Comparison of ENCODE assay signal across 8 cellular contexts in genomic region chr2:219684721-219685689, GRCh38. TPM values are rescaled to one million over a fixed set of nuclear protein-coding genes. Genes with fewer than 3 reads are reported as not detected.
DNase-seq lines count a peak whose midpoint lies in the region; ATAC-seq, FAIRE-seq and TF ChIP-seq lines count a peak whose summit lies in the region.

No MANE protein-coding gene starts in this region.

- intact Hi-C loops in lower lobe of right lung (cut with DNase I), result no loop called here

- no peaks in the 10 kb centered on the region for H3K9me3 ChIP-seq in lower lobe of right lung

- peaks cover 6% of the 10 kb centered on the region for H3K27me3 ChIP-seq in lower lobe of right lung (ENCODE audit: low read depth)

- H3K9me3 Mint-ChIP-seq in chondrocyte (ENCODE audit: low read depth), result no peaks in the 10 kb centered on the region

- peak; percentile 79 for DNase-seq in H4 (ENCODE audit: low spot score)
- DNase-seq in LoVo (ENCODE audit: low spot score), result peak; percentile 91
- peak in 3 of 5 experiments; percentile 7 to 28 (median 22) for DNase-seq in T-helper 2 cell
- DNase-seq in chondrocyte (ENCODE audit: low spot score), result no peak
- DNase-seq in lower lobe of right lung, result peak; percentile 78
- peak; percentile 2 for DNase-seq in stimulated activated CD8-positive, alpha-beta memory T cell treated with anti-CD3 and anti-CD28 coated beads, Interleukin-7, amount 100 ng/mL, for 24 hours (ENCODE audit: low read depth)
- no peak for DNase-seq in RCC 7860 (ENCODE audit: low spot score)

- H3K4me3 Mint-ChIP-seq in chondrocyte (ENCODE audit: unreplicated experiment), result peak overlapping the region; percentile 75

- peak overlapping the region; percentile 62 for H3K27ac ChIP-seq in lower lobe of right lung

- H3K4me3 ChIP-seq in GM08714 (ENCODE audit: low read length) (peak overlapping the region; percentile 21; the same call in 1 of the 2 replicates), lower lobe of right lung (peak overlapping the region; percentile 55)

- H3K27me3 Mint-ChIP-seq in chondrocyte (ENCODE audit: low read depth), result no peaks in the 10 kb centered on the region

- TF ChIP-seq CTCF in chondrocyte (IDR thresholded peaks at IDR 0.05) (no peak), lower lobe of right lung (IDR thresholded peaks at IDR 0.05) (no peak)

- H3K36me3 Mint-ChIP-seq in chondrocyte (ENCODE audit: low read depth), result peaks cover 1% of the 10 kb centered on the region

- peaks cover 7% of the 10 kb centered on the region for H3K4me1 ChIP-seq in lower lobe of right lung

- ATAC-seq in lower lobe of right lung, result peak; percentile 95 to 97

- H3K36me3 ChIP-seq in lower lobe of right lung, result no peaks in the 10 kb centered on the region

- FAIRE-seq in RCC 7860 (lab: Jason Lieb, UNC), result no peak

- H3K4me1 Mint-ChIP-seq in chondrocyte (ENCODE audit: low read depth), result peaks cover 68% of the 10 kb centered on the region

- H3K27ac Mint-ChIP-seq in chondrocyte (ENCODE audit: unreplicated experiment), result peak overlapping the region; percentile 95

RNA-seq across cellular contexts. Expression of gene SLC4A3, which starts 57.6 kb away (rescaled TPM):
- total RNA-seq in H4 (2014; rRNA removed; shearing (Covaris generic)), result 2.3 and 2.9 TPM in 2 replicates
- total RNA-seq in chondrocyte, result 9.7 to 17.2 TPM (median 17.2 TPM) in 3 replicates
- total RNA-seq in lower lobe of right lung, result 1.0 TPM

Comparison
In these comparisons a context has a peak if more than half of its experiments do, and no peak if none do; other contexts are left out.
1. DNase-seq: peak in H4 (single experiment), LoVo (single experiment), T-helper 2 cell (3 of 5), lower lobe of right lung (single experiment) and stimulated activated CD8-positive, alpha-beta memory T cell treated with anti-CD3 and anti-CD28 coated beads, Interleukin-7, amount 100 ng/mL, for 24 hours (single experiment); none in chondrocyte (single experiment) and RCC 7860 (single experiment).